2 cellular contexts compared by ENCODE assay signal in genomic region chr1:31954607-31955283, GRCh38.
TF ChIP-seq lines count a peak whose summit lies in the region.

No MANE protein-coding gene starts in this region.

TF ChIP-seq in HCT116, 20 proteins besides CTCF, POLR2A, EP300 and RAD21 (continued from another document):
- peak; percentile 42 for TF ChIP-seq ZBTB33 (IDR thresholded peaks at IDR 0.05; ENCODE audit: extremely low read depth, insufficient replicate concordance, low read length)
- no peak for TF ChIP-seq EZH2phosphoT487 (IDR thresholded peaks at IDR 0.05; ENCODE audit: borderline replicate concordance)
- peak; percentile 91 for TF ChIP-seq SP1 (IDR thresholded peaks at IDR 0.05; ENCODE audit: low read depth)
- no peak for TF ChIP-seq SRF (IDR thresholded peaks at IDR 0.05; ENCODE audit: low read depth)
- TF ChIP-seq EZH2 (IDR thresholded peaks at IDR 0.05), result no peak
- TF ChIP-seq CEBPB (IDR thresholded peaks at IDR 0.05; ENCODE audit: low read depth), result peak; percentile 95
- TF ChIP-seq SIN3A (IDR thresholded peaks at IDR 0.05; ENCODE audit: low read depth), result no peak
- no peak; the same call in 1 of the 2 replicates for TF ChIP-seq ATF3 (IDR thresholded peaks at IDR 0.05)
- no peak for TF ChIP-seq ELF1 (IDR thresholded peaks at IDR 0.05; ENCODE audit: borderline replicate concordance, low read depth)
- peak; percentile 37; the same call in 1 of the 2 replicates for TF ChIP-seq JUND (IDR thresholded peaks at IDR 0.05)
- TF ChIP-seq POLR2AphosphoS5 (IDR thresholded peaks at IDR 0.05; ENCODE audit: low read depth, low read length), result peak; percentile 49; the same call in 1 of the 2 replicates
- TF ChIP-seq FOSL1 (IDR thresholded peaks at IDR 0.05; ENCODE audit: low read depth), result peak; percentile 47
- peak; percentile 47 for TF ChIP-seq YY1 (IDR thresholded peaks at IDR 0.05; ENCODE audit: extremely low read depth, insufficient replicate concordance, low read depth, low read length)
- peak; percentile 34 for TF ChIP-seq ZFX (IDR thresholded peaks at IDR 0.05)
- peak; percentile 98 for TF ChIP-seq MAX (IDR thresholded peaks at IDR 0.05)
TF ChIP-seq in HCT116: peak in this region for 10.

TF ChIP-seq in endothelial cell of umbilical vein, 7 proteins besides CTCF, POLR2A, EP300 and RAD21 (continued from another document):
- no peak for TF ChIP-seq POLR2AphosphoS5 (IDR thresholded peaks at IDR 0.05; ENCODE audit: insufficient read depth, low read depth, low read length)
- peak; percentile 47 for TF ChIP-seq JUN (IDR thresholded peaks at IDR 0.05; ENCODE audit: borderline replicate concordance, insufficient read depth, insufficient read length, low read depth)
- TF ChIP-seq MAX (IDR thresholded peaks at IDR 0.05; ENCODE audit: insufficient read depth, insufficient read length), result peak; percentile 91
- TF ChIP-seq EZH2 (IDR thresholded peaks at IDR 0.05; ENCODE audit: borderline replicate concordance, low read depth, low read length, severe bottlenecking), result no peak
- TF ChIP-seq MYC (IDR thresholded peaks at IDR 0.05; ENCODE audit: low read depth, low read length), result peak; percentile 84
- TF ChIP-seq FOS (IDR thresholded peaks at IDR 0.05; ENCODE audit: borderline replicate concordance, insufficient read depth, low read length), result peak; percentile 37
